15 cellular contexts compared by ENCODE assay signal in the genomic region with DNA sequence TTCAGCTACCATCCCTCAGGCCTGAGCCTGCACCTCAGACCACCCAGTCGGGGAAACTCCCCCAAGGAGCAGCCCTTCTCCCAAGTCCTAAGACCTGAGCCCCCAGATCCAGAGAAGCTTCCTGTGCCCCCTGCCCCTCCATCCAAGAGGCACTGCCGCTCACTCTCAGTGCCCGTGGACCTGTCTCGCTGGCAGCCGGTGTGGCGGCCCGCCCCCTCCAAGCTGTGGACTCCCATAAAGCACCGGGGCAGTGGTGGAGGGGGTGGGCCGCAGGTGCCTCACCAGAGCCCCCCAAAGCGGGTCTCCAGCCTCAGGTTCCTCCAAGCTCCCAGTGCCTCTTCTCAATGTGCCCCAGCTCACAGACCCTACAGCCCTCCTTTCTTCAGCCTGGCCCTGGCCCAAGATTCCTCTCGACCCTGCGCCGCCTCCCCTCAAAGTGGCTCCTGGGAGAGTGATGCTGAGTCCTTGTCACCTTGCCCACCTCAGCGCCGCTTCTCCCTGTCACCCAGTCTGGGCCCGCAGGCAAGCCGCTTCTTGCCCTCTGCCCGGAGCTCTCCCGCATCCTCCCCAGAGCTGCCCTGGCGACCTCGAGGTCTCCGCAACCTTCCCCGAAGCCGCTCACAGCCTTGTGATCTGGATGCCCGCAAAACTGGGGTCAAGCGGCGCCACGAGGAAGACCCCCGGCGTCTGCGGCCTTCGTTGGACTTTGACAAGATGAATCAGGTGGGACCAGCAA. TPM values are rescaled to one million over a fixed set of nuclear protein-coding genes. Genes with fewer than 3 reads are reported as not detected.
A peak's percentile ranks its signal among the peaks of the same experiment; 100 is the strongest.
DNase-seq lines count a peak whose midpoint lies in the region; ATAC-seq, FAIRE-seq and TF ChIP-seq lines count a peak whose summit lies in the region.
"Had no signal": no experiment of that assay in that cellular context is flagged by ENCODE, and none has a peak within 500 bp of the region (broad histone marks: within the 10 kb centered on the region; RNA-seq: fewer than 3 reads in every experiment).

No MANE protein-coding gene starts in this region.

- DNase-seq in RWPE1 (ENCODE audit: low spot score) (no peak), kidney (peak; percentile 66), NCI-H1417 (lab: John Stamatoyannopoulos, UW) (no peak), NCI-H2029 (lab: John Stamatoyannopoulos, UW) (no peak)
- DNase-seq in effector memory CD8-positive, alpha-beta T cell: no peak
- DNase-seq: ACHN; CD4-positive, CD25-positive, alpha-beta regulatory T cell; DMS53; GM23248; H9 had no signal

- peak overlapping the region; percentile 13 to 57 for H3K27ac Mint-ChIP-seq in effector memory CD8-positive, alpha-beta T cell
- H3K27ac Mint-ChIP-seq in stimulated activated memory B cell treated with anti-CD40 and anti-IgM and Interleukin-4, amounts not matched to agents 10 μg/mL and 1 μg/mL and 100 μg/mL, for 72 hours: peak overlapping the region; percentile 51
- H3K27ac Mint-ChIP-seq: CD4-positive, CD25-positive, alpha-beta regulatory T cell had no signal

- no peak for ATAC-seq in effector memory CD8-positive, alpha-beta T cell (replicated peaks)
- ATAC-seq in stimulated activated memory B cell treated with anti-CD40 and anti-IgM and Interleukin-4, amounts not matched to agents 10 μg/mL and 1 μg/mL and 100 μg/mL, for 72 hours: no peak
- no peak for ATAC-seq in SK-N-SH treated with all-trans-retinoic acid at 6 μM for 48 hours

- no peaks in the 10 kb centered on the region for H3K27me3 Mint-ChIP-seq in effector memory CD8-positive, alpha-beta T cell
- H3K27me3 Mint-ChIP-seq in stimulated activated memory B cell treated with anti-CD40 and anti-IgM and Interleukin-4, amounts not matched to agents 10 μg/mL and 1 μg/mL and 100 μg/mL, for 72 hours: no peaks in the 10 kb centered on the region
- H3K27me3 Mint-ChIP-seq: CD4-positive, CD25-positive, alpha-beta regulatory T cell; IgD-negative memory B cell had no signal

- H3K4me3 Mint-ChIP-seq in effector memory CD8-positive, alpha-beta T cell: no peak overlapping the region
- no peak overlapping the region for H3K4me3 Mint-ChIP-seq in stimulated activated memory B cell treated with anti-CD40 and anti-IgM and Interleukin-4, amounts not matched to agents 10 μg/mL and 1 μg/mL and 100 μg/mL, for 72 hours

- FAIRE-seq in kidney (lab: Jason Lieb, UNC): no peak
- FAIRE-seq: GM18507 had no signal

- peaks cover 52% of the 10 kb centered on the region for H3K36me3 Mint-ChIP-seq in effector memory CD8-positive, alpha-beta T cell (ENCODE audit: insufficient read depth)
- H3K36me3 Mint-ChIP-seq in stimulated activated memory B cell treated with anti-CD40 and anti-IgM and Interleukin-4, amounts not matched to agents 10 μg/mL and 1 μg/mL and 100 μg/mL, for 72 hours: peaks cover 56% of the 10 kb centered on the region

- TF ChIP-seq CTCF in RWPE1 (conservative IDR thresholded peaks at IDR 0.05; ENCODE audit: low read depth): no peak
- no peak for TF ChIP-seq CTCF in kidney (IDR thresholded peaks at IDR 0.05; ENCODE audit: borderline replicate concordance, extremely low read depth, insufficient read depth)

- H3K9ac ChIP-seq in kidney (ENCODE audit: low read length in 2 of 2): no peak overlapping the region
- H3K9ac ChIP-seq: BLaER1 treated with 17β-estradiol and CSF1 and Interleukin-3, amounts not matched to agents 10 nM and 100 nM; GM23248 had no signal

- H3K4me1 Mint-ChIP-seq in effector memory CD8-positive, alpha-beta T cell (ENCODE audit: low read depth in 2 of 2): peaks cover 4 to 10% of the 10 kb centered on the region in 2 donors
- H3K4me1 Mint-ChIP-seq in stimulated activated memory B cell treated with anti-CD40 and anti-IgM and Interleukin-4, amounts not matched to agents 10 μg/mL and 1 μg/mL and 100 μg/mL, for 72 hours: peaks cover 17% of the 10 kb centered on the region

- POLR2A ChIA-PET in RWPE1 (lab: Yijun Ruan, JAX; ENCODE audit: low non-redundant PET): interaction anchor here (0.5 kb wide), 1 partner anchor 206 kb away, joined by 5 read pairs; no protein-coding TSS in a partner anchor

- H3K9me3 ChIP-seq in kidney (ENCODE audit: control insufficient read depth in 1 of 2, low read length in 2 of 2): no peaks in the 10 kb centered on the region
- H3K9me3 ChIP-seq: BLaER1 treated with 17β-estradiol and CSF1 and Interleukin-3, amounts not matched to agents 10 nM and 100 nM had no signal

- no peaks in the 10 kb centered on the region for H3K9me3 Mint-ChIP-seq in effector memory CD8-positive, alpha-beta T cell
- H3K9me3 Mint-ChIP-seq in stimulated activated memory B cell treated with anti-CD40 and anti-IgM and Interleukin-4, amounts not matched to agents 10 μg/mL and 1 μg/mL and 100 μg/mL, for 72 hours: no peaks in the 10 kb centered on the region
- H3K9me3 Mint-ChIP-seq: CD4-positive, CD25-positive, alpha-beta regulatory T cell; H9; IgD-negative memory B cell had no signal

- CTCF ChIA-PET in RWPE1 (lab: Yijun Ruan, JAX): interaction anchor here (0.6 kb wide), 1 partner anchor 30 kb away, joined by 5 read pairs; no protein-coding TSS in a partner anchor

- no peak overlapping the region for H3K4me3 ChIP-seq in kidney (ENCODE audit: low read length in 2 of 2)
- H3K4me3 ChIP-seq: BLaER1 treated with 17β-estradiol and CSF1 and Interleukin-3, amounts not matched to agents 10 nM and 100 nM; GM23248 had no signal

- intact Hi-C loops in kidney (cut with DNase I): no loop called here

- 0 out of 2 replicates have a peak overlapping the region, but pooled peaks have one; percentile 2 for H3K27ac ChIP-seq in RWPE1
- H3K27ac ChIP-seq in kidney (ENCODE audit: low read depth in 2 of 2, low read length in 2 of 2): no peak overlapping the region
- H3K27ac ChIP-seq: BLaER1 treated with 17β-estradiol and CSF1 and Interleukin-3, amounts not matched to agents 10 nM and 100 nM; GM23248 had no signal

- H3K36me3 ChIP-seq in kidney (ENCODE audit: control insufficient read depth in 1 of 2, insufficient read depth in 2 of 2, low read length in 2 of 2): peaks cover 5 to 20% of the 10 kb centered on the region in 2 donors

- peaks cover 0 to 5% of the 10 kb centered on the region in 2 donors for H3K4me1 ChIP-seq in kidney (ENCODE audit: control insufficient read depth in 1 of 2, insufficient read depth in 1 of 2, low read depth in 1 of 2, low read length in 2 of 2)

TF ChIP-seq in SK-N-SH treated with all-trans-retinoic acid at 6 μM for 48 hours, 23 proteins besides CTCF, POLR2A, EP300 and RAD21:
- no peak for TF ChIP-seq ISL1 (CRISPR knock-in tag; IDR thresholded peaks at IDR 0.05)
- no peak for TF ChIP-seq GLIS3 (CRISPR knock-in tag; IDR thresholded peaks at IDR 0.05)
- TF ChIP-seq, protein P1, sequence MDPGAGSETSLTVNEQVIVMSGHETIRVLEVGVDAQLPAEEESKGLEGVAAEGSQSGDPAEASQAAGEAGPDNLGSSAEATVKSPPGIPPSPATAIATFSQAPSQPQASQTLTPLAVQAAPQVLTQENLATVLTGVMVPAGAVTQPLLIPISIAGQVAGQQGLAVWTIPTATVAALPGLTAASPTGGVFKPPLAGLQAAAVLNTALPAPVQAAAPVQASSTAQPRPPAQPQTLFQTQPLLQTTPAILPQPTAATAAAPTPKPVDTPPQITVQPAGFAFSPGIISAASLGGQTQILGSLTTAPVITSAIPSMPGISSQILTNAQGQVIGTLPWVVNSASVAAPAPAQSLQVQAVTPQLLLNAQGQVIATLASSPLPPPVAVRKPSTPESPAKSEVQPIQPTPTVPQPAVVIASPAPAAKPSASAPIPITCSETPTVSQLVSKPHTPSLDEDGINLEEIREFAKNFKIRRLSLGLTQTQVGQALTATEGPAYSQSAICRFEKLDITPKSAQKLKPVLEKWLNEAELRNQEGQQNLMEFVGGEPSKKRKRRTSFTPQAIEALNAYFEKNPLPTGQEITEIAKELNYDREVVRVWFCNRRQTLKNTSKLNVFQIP (CRISPR knock-in tag; IDR thresholded peaks at IDR 0.05; ENCODE audit: borderline replicate concordance, low read depth): no peak
TF ChIP-seq in SK-N-SH treated with all-trans-retinoic acid at 6 μM for 48 hours: peak in this region for 0.

RNA-seq across cellular contexts. Expression of a gene that starts 7.0 kb away (rescaled TPM):
- 18.9 TPM for total RNA-seq in kidney
- 8.1 TPM for polyA plus RNA-seq in kidney (ENCODE audit: insufficient read depth, low read depth, low replicate concordance)

RNA-seq across cellular contexts. Expression of a gene that starts 7.4 kb away (rescaled TPM):
- total RNA-seq in kidney: 69.6 TPM
- 18.5 TPM for polyA plus RNA-seq in kidney (ENCODE audit: insufficient read depth, low read depth, low replicate concordance)

RNA-seq across cellular contexts. Expression of a gene that starts 13.5 kb away (rescaled TPM):
- total RNA-seq in kidney: 0.25 TPM
- not detected for polyA plus RNA-seq in kidney (ENCODE audit: insufficient read depth, low read depth, low replicate concordance)
- polyA plus RNA-seq: IgD-negative memory B cell had no signal
